8 cellular contexts compared by ENCODE assay signal in genomic region chr11:126561327-126561893, GRCh38.
DNase-seq lines count a peak whose midpoint lies in the region; ATAC-seq and TF ChIP-seq lines count a peak whose summit lies in the region.

No MANE protein-coding gene starts in this region.

- TF ChIP-seq POLR2A in lower leg skin (IDR thresholded peaks at IDR 0.05), result no peak

- intact Hi-C loops in lower leg skin (cut with DNase I; ENCODE audit: low total_unique reads), result no loop called here

- H3K4me3 ChIP-seq in astrocyte of the spinal cord (ENCODE audit: low read depth, low read length), result no peak overlapping the region
- H3K4me3 ChIP-seq in lower leg skin (ENCODE audit: low read depth, poor library complexity, severe bottlenecking), result no peak overlapping the region

- WGBS in lower leg skin, 2 donors, result 32 to 34% methylated on average over 8 of the region's 8 CpGs

- in situ Hi-C loops in astrocyte of the spinal cord (cut with HindIII; ENCODE audit: low sequenced_read_pairs), result no loop called here

- TF ChIP-seq CTCF in astrocyte of the spinal cord (IDR thresholded peaks at IDR 0.05; ENCODE audit: low read depth, low read length) (no peak), lower leg skin (IDR thresholded peaks at IDR 0.05) (no peak)

- DNase-seq in GM03348 (ENCODE audit: low spot score) (peak; percentile 75), Kasumi-1 (lab: John Stamatoyannopoulos, UW) (peak; percentile 60 to 64), astrocyte of the spinal cord (ENCODE audit: low read depth, low spot score) (peak; percentile 65), mucosa of gallbladder (ENCODE audit: low spot score) (peak; percentile 49), lower leg skin (ENCODE audit: low spot score in 2 of 2) (no peak)

- ATAC-seq in GM19463 (IDR thresholded peaks at IDR 0.05; ENCODE audit: unreplicated experiment) (no peak), GM21786 (IDR thresholded peaks at IDR 0.05; ENCODE audit: unreplicated experiment) (no peak), HG03342 (IDR thresholded peaks at IDR 0.05; ENCODE audit: unreplicated experiment) (no peak)

Comparison
In these comparisons a context has a peak if more than half of its experiments do, and no peak if none do; other contexts are left out.
1. DNase-seq: peak in GM03348 (single experiment), Kasumi-1 (2 of 2), astrocyte of the spinal cord (single experiment) and mucosa of gallbladder (single experiment); none in lower leg skin (0 of 2).